24 cellular contexts compared by ENCODE assay signal in the genomic region with DNA sequence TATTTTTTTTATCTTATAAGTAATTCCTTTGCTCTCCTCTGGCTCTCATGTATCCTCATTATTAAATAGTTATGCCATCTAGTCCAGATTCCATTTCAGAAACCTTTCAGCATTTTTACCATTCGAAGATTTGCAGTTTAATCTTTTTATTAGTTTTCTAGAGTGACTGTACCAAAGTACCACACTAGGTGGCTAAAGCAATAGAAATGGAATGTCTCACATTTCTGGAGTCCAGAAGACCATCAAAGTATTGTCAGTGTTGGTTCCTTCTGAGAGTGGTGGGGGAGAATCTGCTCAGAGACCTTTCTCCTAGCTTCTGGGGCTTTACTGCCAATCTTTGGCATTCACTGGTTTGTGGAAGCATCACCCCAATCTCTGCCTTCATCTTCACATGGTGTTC. TPM values are rescaled to one million over a fixed set of nuclear protein-coding genes. Genes with fewer than 3 reads are reported as not detected.
DNase-seq lines count a peak whose midpoint lies in the region; ATAC-seq and TF ChIP-seq lines count a peak whose summit lies in the region.
"Had no signal": no experiment of that assay in that cellular context is flagged by ENCODE, and none has a peak within 500 bp of the region (broad histone marks: within the 10 kb centered on the region; RNA-seq: fewer than 3 reads in every experiment).

No MANE protein-coding gene starts in this region.

- no peak overlapping the region for H3K4me3 Mint-ChIP-seq in nephron
- H3K4me3 Mint-ChIP-seq in naive thymus-derived CD8-positive, alpha-beta T cell = no peak overlapping the region
- no peak overlapping the region for H3K4me3 Mint-ChIP-seq in activated T-cell treated with anti-CD3 and anti-CD28 coated beads, Interleukin-2, amount 50 U/mL, for 4 hours
- H3K4me3 Mint-ChIP-seq: CD8-positive, alpha-beta T cell had no signal

- H3K4me3 ChIP-seq in AG10803 (ENCODE audit: low read length) (no peak overlapping the region), OCI-LY7 (ENCODE audit: low read depth, low read length, poor library complexity, severe bottlenecking) (no peak overlapping the region), choroid plexus epithelial cell (ENCODE audit: low read depth, low read length) (no peak overlapping the region)
- H3K4me3 ChIP-seq: SJSA1 had no signal

- no peaks in the 10 kb centered on the region for H3K36me3 Mint-ChIP-seq in nephron (ENCODE audit: low read depth)
- H3K36me3 Mint-ChIP-seq in naive thymus-derived CD8-positive, alpha-beta T cell = peaks cover 17 to 22% (median 17%) of the 10 kb centered on the region in 3 donors
- peaks cover 23% of the 10 kb centered on the region for H3K36me3 Mint-ChIP-seq in activated T-cell treated with anti-CD3 and anti-CD28 coated beads, Interleukin-2, amount 50 U/mL, for 4 hours (ENCODE audit: insufficient read depth)

- no peaks in the 10 kb centered on the region for H3K36me3 ChIP-seq in OCI-LY7 (ENCODE audit: insufficient read depth, low read length)
- H3K36me3 ChIP-seq: SJSA1 had no signal

- no peak overlapping the region for H3K27ac Mint-ChIP-seq in nephron
- H3K27ac Mint-ChIP-seq in naive thymus-derived CD8-positive, alpha-beta T cell = no peak overlapping the region
- H3K27ac Mint-ChIP-seq: CD8-positive, alpha-beta T cell had no signal

- CTCF ChIA-PET in OCI-LY7 (lab: Charles Lee; ENCODE audit: unreplicated experiment) = no interaction called here

- no peaks in the 10 kb centered on the region for H3K4me1 Mint-ChIP-seq in nephron
- peaks cover 0 to 4% (median 3%) of the 10 kb centered on the region in 4 donors for H3K4me1 Mint-ChIP-seq in naive thymus-derived CD8-positive, alpha-beta T cell
- peaks cover 2% of the 10 kb centered on the region for H3K4me1 Mint-ChIP-seq in activated T-cell treated with anti-CD3 and anti-CD28 coated beads, Interleukin-2, amount 50 U/mL, for 4 hours (ENCODE audit: low read depth)

- no peaks in the 10 kb centered on the region for H3K4me1 ChIP-seq in OCI-LY7 (ENCODE audit: insufficient read depth, low read length, poor library complexity, severe bottlenecking)
- H3K4me1 ChIP-seq: SJSA1 had no signal

- no peaks in the 10 kb centered on the region for H4K20me1 ChIP-seq in OCI-LY7 (ENCODE audit: insufficient read depth, low read length)

- intact Hi-C loops in OCI-LY7 (cut with micrococcal nuclease; ENCODE audit: unreplicated experiment) = no loop called here

- H3K9me3 Mint-ChIP-seq in nephron = peaks cover 35% of the 10 kb centered on the region
- peaks cover 0 to 31% (median 10%) of the 10 kb centered on the region in 9 donors for H3K9me3 Mint-ChIP-seq in naive thymus-derived CD8-positive, alpha-beta T cell
- H3K9me3 Mint-ChIP-seq in activated T-cell treated with anti-CD3 and anti-CD28 coated beads, Interleukin-2, amount 50 U/mL, for 4 hours = peaks cover 14% of the 10 kb centered on the region

- H3K27ac ChIP-seq in OCI-LY7 (ENCODE audit: low read depth, low read length, poor library complexity, severe bottlenecking) = no peak overlapping the region
- H3K27ac ChIP-seq: C4-2B, SJSA1 had no signal

- ATAC-seq in naive thymus-derived CD8-positive, alpha-beta T cell = no peak
- ATAC-seq in activated T-cell treated with anti-CD3 and anti-CD28 coated beads, Interleukin-2, amount 50 U/mL, for 4 hours = no peak
- ATAC-seq: CD8-positive, alpha-beta T cell; HCT116 had no signal

- H3K4me2 ChIP-seq in OCI-LY7 (ENCODE audit: low read length) = no peak overlapping the region

- DNase-seq in AG10803 (ENCODE audit: low read depth) = no peak
- DNase-seq in OCI-LY7 (ENCODE audit: low spot score) = no peak
- DNase-seq in choroid plexus epithelial cell (ENCODE audit: low read depth) = peak; percentile 19
- DNase-seq in naive thymus-derived CD8-positive, alpha-beta T cell = no peak
- no peak for DNase-seq in middle frontal gyrus (ENCODE audit: extremely low spot score, low spot score)
- DNase-seq in DMS53 treated with DMSO at 0.1 percent for 48 hours (lab: John Stamatoyannopoulos, UW; ENCODE audit: unreplicated experiment) = no peak
- no peak for DNase-seq in activated T-cell treated with anti-CD3 and anti-CD28 coated beads, Interleukin-2, amount 50 U/mL, for 4 hours
- DNase-seq: CD8-positive, alpha-beta T cell; DMS 273 treated with DMSO at 0.1 percent for 48 hours; DMS79 treated with DMSO at 0.1 percent for 48 hours; Karpas-422; NCI-H1092 treated with DMSO at 0.1 percent for 48 hours; NCI-H1436; NCI-H187 treated with DMSO at 0.1 percent for 48 hours; NCI-H524; NCI-H748 treated with DMSO at 0.1 percent for 48 hours; Right ventricle myocardium superior; RPMI8226 had no signal

- POLR2A ChIA-PET in OCI-LY7 (lab: Charles Lee) = no interaction called here
- POLR2A ChIA-PET in naive thymus-derived CD8-positive, alpha-beta T cell (lab: Charles Lee) = no interaction called here

- H3K9me3 ChIP-seq in OCI-LY7 (ENCODE audit: low read length) = no peaks in the 10 kb centered on the region
- H3K9me3 ChIP-seq: SJSA1 had no signal

- no peaks in the 10 kb centered on the region for H3K79me2 ChIP-seq in OCI-LY7 (ENCODE audit: insufficient read depth, low read depth, low read length)

- TF ChIP-seq CTCF in AG10803 (conservative IDR thresholded peaks at IDR 0.05; ENCODE audit: low read length) (0 out of 2 replicates have a peak, but pooled peaks have one; percentile 17), OCI-LY7 (conservative IDR thresholded peaks at IDR 0.05; ENCODE audit: low read length) (0 out of 2 replicates have a peak, but pooled peaks have one; percentile 32), choroid plexus epithelial cell (conservative IDR thresholded peaks at IDR 0.05; ENCODE audit: low read depth, low read length) (peak; percentile 38), nephron (IDR thresholded peaks at IDR 0.05; ENCODE audit: unreplicated experiment in 3 of 3) (peak in 2 of 3 experiments; percentile 8 to 10)

- no TSS peak for BruUV-seq in OCI-LY7 (replicated peaks; lab: Mats Ljungman, UMichigan)

- peaks cover 18% of the 10 kb centered on the region for H3K27me3 Mint-ChIP-seq in nephron (ENCODE audit: low read depth)
- peaks cover 0 to 6% (median 2%) of the 10 kb centered on the region in 5 donors for H3K27me3 Mint-ChIP-seq in naive thymus-derived CD8-positive, alpha-beta T cell
- no peaks in the 10 kb centered on the region for H3K27me3 Mint-ChIP-seq in activated T-cell treated with anti-CD3 and anti-CD28 coated beads, Interleukin-2, amount 50 U/mL, for 4 hours (ENCODE audit: low read depth)

- H2AFZ ChIP-seq in OCI-LY7 (ENCODE audit: low read length) = no peak overlapping the region

- H3K9me2 ChIP-seq in OCI-LY7 (ENCODE audit: insufficient read depth, low read length) = no peaks in the 10 kb centered on the region

RNA-seq across cellular contexts. Expression of gene PNMA3, which starts 3.7 kb away (rescaled TPM):
- not detected in 2 replicates for total RNA-seq in OCI-LY7 (2014; rRNA removed; shearing (Covaris generic))
- not detected in 2 replicates for total RNA-seq in OCI-LY7 (2022)
- total RNA-seq in naive thymus-derived CD8-positive, alpha-beta T cell = 1 to 10 TPM; 7.9 to 9.4 TPM
- polyA plus RNA-seq in naive thymus-derived CD8-positive, alpha-beta T cell = under 1 TPM; 0.09 to 0.40 (median 0.23) TPM
- 1 to 10 TPM in 1 of 3 donors, under 1 TPM in 2; 0.91 to 1.2 (median 0.95) TPM for total RNA-seq in activated T-cell treated with anti-CD3 and anti-CD28 coated beads, Interleukin-2, amount 50 U/mL, for 4 hours
- total RNA-seq: HT-29, SJSA1 had no signal

RNA-seq across cellular contexts. Expression of gene PNMA6A, which starts 19.7 kb away (rescaled TPM):
- total RNA-seq in OCI-LY7 (2014; rRNA removed; shearing (Covaris generic)) = 9.0 and 9.8 TPM in 2 replicates
- 2.2 and 2.4 TPM in 2 replicates for total RNA-seq in OCI-LY7 (2022)
- total RNA-seq in naive thymus-derived CD8-positive, alpha-beta T cell = under 1 TPM; 0.55 to 0.75 TPM
- not detected for polyA plus RNA-seq in naive thymus-derived CD8-positive, alpha-beta T cell
- total RNA-seq in activated T-cell treated with anti-CD3 and anti-CD28 coated beads, Interleukin-2, amount 50 U/mL, for 4 hours = 1 to 10 TPM; 1.1 to 2.0 (median 1.3) TPM
- total RNA-seq: HT-29, SJSA1 had no signal

RNA-seq across cellular contexts. Expression of gene PNMA5, which starts 58.6 kb away (rescaled TPM):
- not detected in 2 replicates for total RNA-seq in OCI-LY7 (2014; rRNA removed; shearing (Covaris generic))
- total RNA-seq in OCI-LY7 (2022) = not detected in 2 replicates
- total RNA-seq in naive thymus-derived CD8-positive, alpha-beta T cell = not detected
- not detected for polyA plus RNA-seq in naive thymus-derived CD8-positive, alpha-beta T cell
- not detected for total RNA-seq in activated T-cell treated with anti-CD3 and anti-CD28 coated beads, Interleukin-2, amount 50 U/mL, for 4 hours
- total RNA-seq: CD8-positive, alpha-beta T cell; H4; Right ventricle myocardium superior had no signal

Comparison
In these comparisons a context has a peak if more than half of its experiments do, and no peak if none do; other contexts are left out.
1. RNA of gene PNMA3, which starts 3.7 kb away (total RNA-seq): 7.9 to 9.4 TPM in naive thymus-derived CD8-positive, alpha-beta T cell; 0.91 to 1.2 TPM in activated T-cell treated with anti-CD3 and anti-CD28 coated beads, Interleukin-2, amount 50 U/mL, for 4 hours and not detected in OCI-LY7; every median in the first group is over 4 times any median in the second.
2. Peak in every context shown above with its lines, with median percentiles within 50 percentile points of each other: CTCF ChIP-seq.